3 cellular contexts compared by ENCODE assay signal in the genomic region with DNA sequence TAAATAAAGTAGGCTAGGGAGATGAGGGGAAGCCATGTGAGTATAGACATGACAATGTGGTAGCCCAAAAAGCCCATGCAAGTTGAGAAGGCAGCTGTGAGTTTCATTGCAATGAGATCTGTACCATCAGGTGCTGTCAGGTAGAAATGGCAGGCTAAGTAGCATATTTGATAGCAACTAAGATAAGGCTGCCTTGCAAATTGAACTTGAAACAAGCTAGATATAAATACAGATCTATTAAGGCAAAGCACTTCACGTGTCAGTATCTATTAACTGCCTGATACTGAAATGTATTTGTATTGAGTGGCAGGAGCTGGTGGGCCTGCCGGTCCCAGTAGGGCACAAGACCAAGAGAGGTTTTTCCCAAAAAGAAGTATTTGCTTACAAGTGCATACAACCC.
TF ChIP-seq lines count a peak whose summit lies in the region.

No MANE protein-coding gene starts in this region.

TF ChIP-seq in SK-N-SH, 30 proteins besides CTCF, POLR2A, EP300 and RAD21 (continued from another document):
- TF ChIP-seq PBX3 (IDR thresholded peaks at IDR 0.05), result no peak
- no peak for TF ChIP-seq ELF1 (IDR thresholded peaks at IDR 0.05)
- TF ChIP-seq RFX5 (IDR thresholded peaks at IDR 0.05; ENCODE audit: low read length), result no peak
TF ChIP-seq in SK-N-SH: peak in this region for 0.

TF ChIP-seq in SK-N-SH treated with all-trans-retinoic acid at 6 μM for 48 hours, 23 proteins besides CTCF, POLR2A, EP300 and RAD21 (continued from another document):
- TF ChIP-seq, protein P1, sequence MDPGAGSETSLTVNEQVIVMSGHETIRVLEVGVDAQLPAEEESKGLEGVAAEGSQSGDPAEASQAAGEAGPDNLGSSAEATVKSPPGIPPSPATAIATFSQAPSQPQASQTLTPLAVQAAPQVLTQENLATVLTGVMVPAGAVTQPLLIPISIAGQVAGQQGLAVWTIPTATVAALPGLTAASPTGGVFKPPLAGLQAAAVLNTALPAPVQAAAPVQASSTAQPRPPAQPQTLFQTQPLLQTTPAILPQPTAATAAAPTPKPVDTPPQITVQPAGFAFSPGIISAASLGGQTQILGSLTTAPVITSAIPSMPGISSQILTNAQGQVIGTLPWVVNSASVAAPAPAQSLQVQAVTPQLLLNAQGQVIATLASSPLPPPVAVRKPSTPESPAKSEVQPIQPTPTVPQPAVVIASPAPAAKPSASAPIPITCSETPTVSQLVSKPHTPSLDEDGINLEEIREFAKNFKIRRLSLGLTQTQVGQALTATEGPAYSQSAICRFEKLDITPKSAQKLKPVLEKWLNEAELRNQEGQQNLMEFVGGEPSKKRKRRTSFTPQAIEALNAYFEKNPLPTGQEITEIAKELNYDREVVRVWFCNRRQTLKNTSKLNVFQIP (CRISPR knock-in tag; IDR thresholded peaks at IDR 0.05; ENCODE audit: borderline replicate concordance, low read depth), result no peak
- no peak for TF ChIP-seq TCF4 (CRISPR knock-in tag; IDR thresholded peaks at IDR 0.05; ENCODE audit: borderline replicate concordance)
- TF ChIP-seq ZC3H10 (CRISPR knock-in tag; IDR thresholded peaks at IDR 0.05), result no peak
- TF ChIP-seq ZFP3 (CRISPR knock-in tag; IDR thresholded peaks at IDR 0.05), result no peak
- no peak for TF ChIP-seq GLIS3 (CRISPR knock-in tag; IDR thresholded peaks at IDR 0.05)
- TF ChIP-seq SNAI2 (CRISPR knock-in tag; IDR thresholded peaks at IDR 0.05), result no peak
- TF ChIP-seq TOX (CRISPR knock-in tag; IDR thresholded peaks at IDR 0.05; ENCODE audit: borderline replicate concordance), result no peak

TF ChIP-seq in neural cell, 6 proteins besides CTCF, POLR2A, EP300 and RAD21 (continued from another document):
- no peak for TF ChIP-seq EZH2 (IDR thresholded peaks at IDR 0.05; ENCODE audit: borderline replicate concordance, insufficient read depth, low read length, poor library complexity, severe bottlenecking)
- TF ChIP-seq MXI1 (conservative IDR thresholded peaks at IDR 0.05; ENCODE audit: poor library complexity, severe bottlenecking), result no peak
- TF ChIP-seq TAF1 (IDR thresholded peaks at IDR 0.05; ENCODE audit: low read depth), result no peak
TF ChIP-seq in neural cell: peak in this region for 2.
